In genomic region chr6:136889271-136890193, GRCh38 we compare ENCODE assay signal across 15 cellular contexts. TPM values are rescaled to one million over a fixed set of nuclear protein-coding genes. Genes with fewer than 3 reads are reported as not detected.
DNase-seq lines count a peak whose midpoint lies in the region; ATAC-seq, FAIRE-seq and TF ChIP-seq lines count a peak whose summit lies in the region.
"Had no signal": no experiment of that assay in that cellular context is flagged by ENCODE, and none has a peak within 500 bp of the region (broad histone marks: within the 10 kb centered on the region; RNA-seq: fewer than 3 reads in every experiment).

No MANE protein-coding gene starts in this region.

- no peaks in the 10 kb centered on the region for H3K79me2 ChIP-seq in SK-N-SH (ENCODE audit: insufficient read depth)

- ATAC-seq in SK-N-SH treated with all-trans-retinoic acid at 6 μM for 48 hours = peak; percentile 45
- ATAC-seq: heart left ventricle had no signal

- peaks cover 3% of the 10 kb centered on the region for H3K36me3 Mint-ChIP-seq in T-helper 2 cell treated with Interferon-gamma antibody and Interleukin-4, amounts not matched to agents 5 μg/mL and 100 μg/mL, for 36 hours (ENCODE audit: low read depth)

- no peaks in the 10 kb centered on the region for H3F3A ChIP-seq in SK-N-SH (replicated peaks; ENCODE audit: insufficient read depth)

- H3K4me2 ChIP-seq in SK-N-SH = no peak overlapping the region

- no peaks in the 10 kb centered on the region for H3K27me3 ChIP-seq in SK-N-SH (ENCODE audit: insufficient read depth)
- no peaks in the 10 kb centered on the region for H3K27me3 ChIP-seq in small intestine (ENCODE audit: control insufficient read depth in 2 of 2, insufficient read depth in 2 of 2, low read length in 2 of 2)
- H3K27me3 ChIP-seq: heart left ventricle had no signal

- H3K9me2 ChIP-seq in SK-N-SH = no peaks in the 10 kb centered on the region

- TF ChIP-seq EP300 in SK-N-SH (IDR thresholded peaks at IDR 0.05; ENCODE audit: borderline replicate concordance in 1 of 2, low read depth in 1 of 2, low read length in 1 of 2) = no peak

- peaks cover 3% of the 10 kb centered on the region for H3K4me1 Mint-ChIP-seq in T-helper 2 cell treated with Interferon-gamma antibody and Interleukin-4, amounts not matched to agents 5 μg/mL and 100 μg/mL, for 36 hours (ENCODE audit: low read depth)

- no peak for TF ChIP-seq RAD21 in SK-N-SH (IDR thresholded peaks at IDR 0.05; ENCODE audit: low read length)

- DNase-seq in SK-N-SH (no peak), NCI-H146 (lab: John Stamatoyannopoulos, UW) (peak; percentile 95), small intestine (no peak), 8988T (no peak)
- no peak for DNase-seq in stimulated activated CD4-positive, alpha-beta T cell treated with anti-CD3 and anti-CD28 coated beads, Interleukin-4, amount 100 ng/mL, for 1 hour
- no peak for DNase-seq in T-helper 2 cell treated with Interferon-gamma antibody and Interleukin-4, amounts not matched to agents 5 μg/mL and 100 μg/mL, for 36 hours (ENCODE audit: low spot score)
- DNase-seq: activated CD4-positive, alpha-beta T cell treated with anti-CD3 and anti-CD28 coated beads, Interleukin-2, amount 50 U/mL, for 4 hours; heart left ventricle; kidney glomerular epithelial cell; naive B cell; NCI-H187; stimulated activated CD4-positive, alpha-beta T cell treated with anti-CD3 and anti-CD28 coated beads, Interleukin-1b, Interleukin-23, amount 100 ng/mL, for 48 hours had no signal

- H3K9ac ChIP-seq in SK-N-SH = no peak overlapping the region

- H3K27ac ChIP-seq in SK-N-SH (ENCODE audit: low read depth in 2 of 2, low read length in 1 of 2) (peak overlapping the region in 1 of 2 experiments; percentile 69; a peak in 2 of 4 replicates), small intestine (ENCODE audit: low read depth in 1 of 2, low read length in 1 of 2) (no peak overlapping the region)
- H3K27ac ChIP-seq: heart left ventricle had no signal

- no peak overlapping the region for H3K4me3 ChIP-seq in SK-N-SH (ENCODE audit: low read depth in 2 of 2, low read length in 1 of 2)
- H3K4me3 ChIP-seq in small intestine (ENCODE audit: low read depth in 1 of 2, low read length in 2 of 2) = no peak overlapping the region
- H3K4me3 ChIP-seq: heart left ventricle had no signal

- FAIRE-seq in TTC549 (lab: Jason Lieb, UNC) = peak; percentile 54
- FAIRE-seq in small intestine (lab: Jason Lieb, UNC) = peak; percentile 36

- POLR2A ChIA-PET in SK-N-SH (lab: Yijun Ruan, JAX) = interaction anchor here (0.7 to 3.1 kb wide), 2 partner anchors 28 to 32 kb away, joined by 3 to 12 read pairs; partner anchors contain the start of gene SLC35D3

- WGBS in SK-N-SH (ENCODE audit: low lambda C conversion rate) = 72% methylated on average over 6 of the region's 6 CpGs
- WGBS in small intestine, 3 donors = 73 to 81% (median 75%) methylated on average over 6 of the region's 6 CpGs

- H3K9me3 Mint-ChIP-seq in T-helper 2 cell treated with Interferon-gamma antibody and Interleukin-4, amounts not matched to agents 5 μg/mL and 100 μg/mL, for 36 hours = no peaks in the 10 kb centered on the region
- H3K9me3 Mint-ChIP-seq: naive B cell; T-helper 1 cell treated with Interleukin-12 subunit alpha and Interleukin-12 subunit beta and Interleukin-4 antibody, amounts not matched to agents 30 μg/mL and 1 μg/mL, for 36 hours had no signal

- H3K9me3 ChIP-seq in SK-N-SH (no peaks in the 10 kb centered on the region), small intestine (ENCODE audit: control insufficient read depth, low read depth) (no peaks in the 10 kb centered on the region)
- H3K9me3 ChIP-seq: heart left ventricle had no signal

- no peak overlapping the region for H3K27ac Mint-ChIP-seq in T-helper 2 cell treated with Interferon-gamma antibody and Interleukin-4, amounts not matched to agents 5 μg/mL and 100 μg/mL, for 36 hours
- H3K27ac Mint-ChIP-seq: T-helper 1 cell treated with Interleukin-12 subunit alpha and Interleukin-12 subunit beta and Interleukin-4 antibody, amounts not matched to agents 30 μg/mL and 1 μg/mL, for 36 hours had no signal

- no peaks in the 10 kb centered on the region for H4K20me1 ChIP-seq in SK-N-SH (ENCODE audit: insufficient read depth)

- no peak for TF ChIP-seq CTCF in SK-N-SH (IDR thresholded peaks at IDR 0.05)

- CTCF ChIA-PET in SK-N-SH (lab: Yijun Ruan, JAX) = interaction anchor here (0.7 to 3.1 kb wide), 15 partner anchors 13 to 425 kb away, joined by 3 to 13 read pairs (median 3); partner anchors contain the start of gene MAP3K5

- H3K36me3 ChIP-seq in SK-N-SH (replicated peaks in 1 of 2; ENCODE audit: control insufficient read depth in 1 of 2, insufficient read depth in 2 of 2, low read length in 1 of 2) (peaks cover 0 to 8% of the 10 kb centered on the region in 2 experiments), small intestine (ENCODE audit: control insufficient read depth in 2 of 2, insufficient read depth in 2 of 2, low read length in 2 of 2) (peaks cover 0 to 2% of the 10 kb centered on the region in 2 donors)

- no peak overlapping the region for H3K4me3 Mint-ChIP-seq in T-helper 2 cell treated with Interferon-gamma antibody and Interleukin-4, amounts not matched to agents 5 μg/mL and 100 μg/mL, for 36 hours
- H3K4me3 Mint-ChIP-seq: T-helper 1 cell treated with Interleukin-12 subunit alpha and Interleukin-12 subunit beta and Interleukin-4 antibody, amounts not matched to agents 30 μg/mL and 1 μg/mL, for 36 hours had no signal

- peaks cover 6 to 14% of the 10 kb centered on the region in 2 experiments; a peak in 3 of 4 replicates for H3K4me1 ChIP-seq in SK-N-SH (ENCODE audit: control insufficient read depth in 1 of 2, insufficient read depth in 2 of 2, low read depth in 1 of 2, low read length in 1 of 2)
- no peaks in the 10 kb centered on the region for H3K4me1 ChIP-seq in small intestine (ENCODE audit: control insufficient read depth in 2 of 2, insufficient read depth in 1 of 2, low read depth in 1 of 2, low read length in 1 of 2)

- H2AFZ ChIP-seq in SK-N-SH (ENCODE audit: low read depth) = no peak overlapping the region

- H3K27me3 Mint-ChIP-seq in T-helper 2 cell treated with Interferon-gamma antibody and Interleukin-4, amounts not matched to agents 5 μg/mL and 100 μg/mL, for 36 hours (ENCODE audit: low read depth) = no peaks in the 10 kb centered on the region
- H3K27me3 Mint-ChIP-seq: naive B cell had no signal

TF ChIP-seq in SK-N-SH treated with all-trans-retinoic acid at 6 μM for 48 hours, 23 proteins besides CTCF, POLR2A, EP300 and RAD21:
- TF ChIP-seq CREB5 (CRISPR knock-in tag; IDR thresholded peaks at IDR 0.05; ENCODE audit: low read depth) = no peak

TF ChIP-seq in SK-N-SH, 30 proteins besides CTCF, POLR2A, EP300 and RAD21 (continues in another document):
- no peak for TF ChIP-seq MAX (IDR thresholded peaks at IDR 0.05; ENCODE audit: low read depth)
- no peak for TF ChIP-seq RFX5 (IDR thresholded peaks at IDR 0.05; ENCODE audit: low read length)
- no peak for TF ChIP-seq RCOR1 (IDR thresholded peaks at IDR 0.05; ENCODE audit: low read length)
- TF ChIP-seq ELF1 (IDR thresholded peaks at IDR 0.05) = no peak
- TF ChIP-seq GABPA (IDR thresholded peaks at IDR 0.05; ENCODE audit: low read depth) = no peak
- no peak for TF ChIP-seq IRF3 (IDR thresholded peaks at IDR 0.05; ENCODE audit: low read depth, low read length)
- TF ChIP-seq NFIC (IDR thresholded peaks at IDR 0.05; ENCODE audit: borderline replicate concordance) = no peak
- no peak for TF ChIP-seq FOXM1 (IDR thresholded peaks at IDR 0.05; ENCODE audit: low read depth)
- TF ChIP-seq ZBTB33 (IDR thresholded peaks at IDR 0.05; ENCODE audit: borderline replicate concordance, low read depth) = no peak
- no peak for TF ChIP-seq RXRA (IDR thresholded peaks at IDR 0.05; ENCODE audit: borderline replicate concordance, low read depth)
- no peak for TF ChIP-seq PBX3 (IDR thresholded peaks at IDR 0.05)
- TF ChIP-seq EZH2phosphoT487 (IDR thresholded peaks at IDR 0.05; ENCODE audit: borderline replicate concordance, low read depth) = no peak

RNA-seq across cellular contexts. Expression of gene SLC35D3, which starts 32.6 kb away (rescaled TPM):
- polyA plus RNA-seq in SK-N-SH (2012; rRNA removed) (0.05 and 0.16 TPM in 2 replicates), small intestine (under 1 TPM in 1 of 3 donors, not detected in 2; 0.81 TPM)
- polyA plus RNA-seq in SK-N-SH (2012; cell fraction: cytosol; rRNA removed) = 0.19 and 0.34 TPM in 2 replicates
- 0.09 and 0.11 TPM in 2 replicates for polyA plus RNA-seq in SK-N-SH (2012; cell fraction: nucleus; rRNA removed)
